Comparison of ENCODE assay signal across 1 cellular context in the genomic region with DNA sequence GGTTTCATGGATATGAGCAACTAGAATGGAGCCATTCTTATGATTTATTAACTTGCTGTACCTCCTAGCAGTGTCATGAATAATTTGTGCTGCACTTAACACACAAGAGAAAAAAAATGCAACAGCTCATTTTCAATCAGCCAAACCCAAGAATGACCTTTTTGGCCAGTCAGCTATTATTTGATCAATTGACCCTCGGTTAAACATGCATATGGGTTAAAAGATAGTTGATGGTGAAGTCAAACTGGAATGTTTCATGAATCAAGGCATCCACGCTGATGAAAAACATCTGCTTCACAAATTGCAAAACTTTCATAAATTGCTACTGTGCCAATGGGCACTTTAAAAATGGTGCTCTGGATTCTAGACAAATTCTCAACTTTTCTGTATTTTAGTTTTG.
TF ChIP-seq lines count a peak whose summit lies in the region.

No MANE protein-coding gene starts in this region.

TF ChIP-seq in WTC11, 78 proteins besides CTCF, POLR2A, EP300 and RAD21 (continued from another document):
- TF ChIP-seq ZNF532 (CRISPR knock-in tag; IDR thresholded peaks at IDR 0.05; ENCODE audit: borderline replicate concordance) (no peak), JAZF1 (CRISPR knock-in tag; IDR thresholded peaks at IDR 0.05) (no peak), OVOL2 (CRISPR knock-in tag; IDR thresholded peaks at IDR 0.05; ENCODE audit: borderline replicate concordance) (no peak), HMGXB4 (CRISPR knock-in tag; IDR thresholded peaks at IDR 0.05) (no peak), ARID4B (CRISPR knock-in tag; IDR thresholded peaks at IDR 0.05; ENCODE audit: borderline replicate concordance) (no peak), CREM (CRISPR knock-in tag; IDR thresholded peaks at IDR 0.05) (no peak)
- TF ChIP-seq, protein P1, sequence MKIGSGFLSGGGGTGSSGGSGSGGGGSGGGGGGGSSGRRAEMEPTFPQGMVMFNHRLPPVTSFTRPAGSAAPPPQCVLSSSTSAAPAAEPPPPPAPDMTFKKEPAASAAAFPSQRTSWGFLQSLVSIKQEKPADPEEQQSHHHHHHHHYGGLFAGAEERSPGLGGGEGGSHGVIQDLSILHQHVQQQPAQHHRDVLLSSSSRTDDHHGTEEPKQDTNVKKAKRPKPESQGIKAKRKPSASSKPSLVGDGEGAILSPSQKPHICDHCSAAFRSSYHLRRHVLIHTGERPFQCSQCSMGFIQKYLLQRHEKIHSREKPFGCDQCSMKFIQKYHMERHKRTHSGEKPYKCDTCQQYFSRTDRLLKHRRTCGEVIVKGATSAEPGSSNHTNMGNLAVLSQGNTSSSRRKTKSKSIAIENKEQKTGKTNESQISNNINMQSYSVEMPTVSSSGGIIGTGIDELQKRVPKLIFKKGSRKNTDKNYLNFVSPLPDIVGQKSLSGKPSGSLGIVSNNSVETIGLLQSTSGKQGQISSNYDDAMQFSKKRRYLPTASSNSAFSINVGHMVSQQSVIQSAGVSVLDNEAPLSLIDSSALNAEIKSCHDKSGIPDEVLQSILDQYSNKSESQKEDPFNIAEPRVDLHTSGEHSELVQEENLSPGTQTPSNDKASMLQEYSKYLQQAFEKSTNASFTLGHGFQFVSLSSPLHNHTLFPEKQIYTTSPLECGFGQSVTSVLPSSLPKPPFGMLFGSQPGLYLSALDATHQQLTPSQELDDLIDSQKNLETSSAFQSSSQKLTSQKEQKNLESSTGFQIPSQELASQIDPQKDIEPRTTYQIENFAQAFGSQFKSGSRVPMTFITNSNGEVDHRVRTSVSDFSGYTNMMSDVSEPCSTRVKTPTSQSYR (CRISPR knock-in tag; IDR thresholded peaks at IDR 0.05) = no peak
TF ChIP-seq in WTC11: peak in this region for 0.
